1 cellular context compared by ENCODE assay signal in genomic region chr11:120945042-120945441, GRCh38.
A peak's percentile ranks its signal among the peaks of the same experiment; 100 is the strongest.
TF ChIP-seq lines count a peak whose summit lies in the region.

No MANE protein-coding gene starts in this region.

TF ChIP-seq in H1, 55 proteins besides CTCF, POLR2A, EP300 and RAD21:
- TF ChIP-seq, protein P1, sequence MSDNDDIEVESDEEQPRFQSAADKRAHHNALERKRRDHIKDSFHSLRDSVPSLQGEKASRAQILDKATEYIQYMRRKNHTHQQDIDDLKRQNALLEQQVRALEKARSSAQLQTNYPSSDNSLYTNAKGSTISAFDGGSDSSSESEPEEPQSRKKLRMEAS (IDR thresholded peaks at IDR 0.05): no peak
- TF ChIP-seq CEBPB (IDR thresholded peaks at IDR 0.05; ENCODE audit: low read depth, low read length): peak; percentile 69
